8 cellular contexts compared by ENCODE assay signal in genomic region chr7:134669845-134670373, GRCh38. TPM values are rescaled to one million over a fixed set of nuclear protein-coding genes. Genes with fewer than 3 reads are reported as not detected.
A peak's percentile ranks its signal among the peaks of the same experiment; 100 is the strongest.
DNase-seq lines count a peak whose midpoint lies in the region; ATAC-seq, FAIRE-seq and TF ChIP-seq lines count a peak whose summit lies in the region.

No MANE protein-coding gene starts in this region.

- 17 to 28% (median 24%) methylated on average over 8 of the region's 8 CpGs for WGBS in stomach, 5 donors

- H3K27ac ChIP-seq in stomach, result peak overlapping the region in 1 of 5 donors; percentile 11

- TF ChIP-seq POLR2A in stomach (IDR thresholded peaks at IDR 0.05), result no peak

- H3K27me3 ChIP-seq in bronchial epithelial cell (ENCODE audit: control insufficient read depth, insufficient read depth, low read length), result no peaks in the 10 kb centered on the region
- H3K27me3 ChIP-seq in stomach, result no peaks in the 10 kb centered on the region

- peak; percentile 43 for FAIRE-seq in bronchial epithelial cell (lab: Jason Lieb, UNC)

- intact Hi-C loops in stomach (cut with DNase I; ENCODE audit: low total_unique reads), result no loop called here

- H3K36me3 ChIP-seq in bronchial epithelial cell (ENCODE audit: control insufficient read depth, insufficient read depth, low read length), result no peaks in the 10 kb centered on the region
- peaks cover 0 to 10% (median 0%) of the 10 kb centered on the region in 4 donors for H3K36me3 ChIP-seq in stomach

- ATAC-seq in GM21447 (IDR thresholded peaks at IDR 0.05; ENCODE audit: unreplicated experiment) (peak; percentile 78), naive B cell (ENCODE audit: low read depth in 2 of 2) (peak; percentile 68 to 87)

- H3K9me3 ChIP-seq in stomach, result no peaks in the 10 kb centered on the region

- H3K27me3 Mint-ChIP-seq in naive B cell (no peaks in the 10 kb centered on the region), mesothelial cell of epicardium (ENCODE audit: low read depth) (no peaks in the 10 kb centered on the region)

- DNase-seq in AG09319 (ENCODE audit: extremely low read depth, low read depth), result peak; percentile 48
- peak; percentile 51 for DNase-seq in NAMALWA (ENCODE audit: low spot score)
- peak; percentile 98 for DNase-seq in bronchial epithelial cell (ENCODE audit: low read depth)
- no peak for DNase-seq in naive B cell
- peak; percentile 69 for DNase-seq in stomach
- no peak for DNase-seq in mesothelial cell of epicardium (ENCODE audit: low spot score in 2 of 2, unreplicated experiment in 2 of 2)

- peaks cover 2 to 15% (median 5%) of the 10 kb centered on the region in 7 donors for H3K9me3 Mint-ChIP-seq in naive B cell
- H3K9me3 Mint-ChIP-seq in mesothelial cell of epicardium, result peaks cover 11% of the 10 kb centered on the region

- H3K36me3 Mint-ChIP-seq in naive B cell, result peaks cover 2 to 11% of the 10 kb centered on the region in 2 donors
- peaks cover 15% of the 10 kb centered on the region for H3K36me3 Mint-ChIP-seq in mesothelial cell of epicardium

- H3K27ac Mint-ChIP-seq in naive B cell (peak overlapping the region; percentile 46 to 90 (median 80)), mesothelial cell of epicardium (no peak overlapping the region)

- peak overlapping the region in 5 of 8 donors; percentile 7 to 52 (median 40) for H3K4me3 Mint-ChIP-seq in naive B cell
- no peak overlapping the region for H3K4me3 Mint-ChIP-seq in mesothelial cell of epicardium

- peaks cover 21 to 35% (median 31%) of the 10 kb centered on the region in 3 donors for H3K4me1 Mint-ChIP-seq in naive B cell
- H3K4me1 Mint-ChIP-seq in mesothelial cell of epicardium, result no peaks in the 10 kb centered on the region

- H3K4me3 ChIP-seq in WI38 (ENCODE audit: low read depth, low read length) (0 out of 2 replicates have a peak overlapping the region, but pooled peaks have one; percentile 18), bronchial epithelial cell (ENCODE audit: low read depth, low read length) (no peak overlapping the region), stomach (no peak overlapping the region)

- TF ChIP-seq EP300 in stomach (IDR thresholded peaks at IDR 0.05), result no peak

- peaks cover 0 to 17% (median 0%) of the 10 kb centered on the region in 4 donors for H3K4me1 ChIP-seq in stomach

- TF ChIP-seq CTCF in AG09319 (IDR thresholded peaks at IDR 0.05; ENCODE audit: low read depth, low read length), result no peak
- no peak for TF ChIP-seq CTCF in WI38 (IDR thresholded peaks at IDR 0.05; ENCODE audit: low read depth, low read length)
- TF ChIP-seq CTCF in bronchial epithelial cell (IDR thresholded peaks at IDR 0.05; ENCODE audit: insufficient read depth, low read length, severe bottlenecking), result no peak
- TF ChIP-seq CTCF in stomach (IDR thresholded peaks at IDR 0.05), result no peak
- no peak for TF ChIP-seq CTCF in mesothelial cell of epicardium (IDR thresholded peaks at IDR 0.05; ENCODE audit: unreplicated experiment)

RNA-seq across cellular contexts. Expression of gene BPGM, which starts 23.3 kb away (rescaled TPM):
- total RNA-seq in bronchial epithelial cell, result 14.2 and 16.6 TPM in 2 replicates
- 10 to 100 TPM; 17.6 to 33.9 (median 25.5) TPM for polyA plus RNA-seq in naive B cell (ENCODE audit: low read depth in 6 of 6)
- total RNA-seq in stomach, result 10 to 100 TPM in 3 of 5 donors, 1 to 10 TPM in 2; 4.7 to 47.3 (median 20.2) TPM
- polyA plus RNA-seq in stomach, result 10 to 100 TPM; 13.0 to 22.5 (median 19.4) TPM
- 13.3 to 15.0 TPM (median 14.8 TPM) in 3 replicates for total RNA-seq in mesothelial cell of epicardium

Comparison
In these comparisons a context has a peak if more than half of its experiments do, and no peak if none do; other contexts are left out.
1. DNase-seq: peak in AG09319 (single experiment), NAMALWA (single experiment), bronchial epithelial cell (single experiment) and stomach (single experiment); none in naive B cell (single experiment) and mesothelial cell of epicardium (0 of 2).